1 cellular context compared by ENCODE assay signal in the genomic region with DNA sequence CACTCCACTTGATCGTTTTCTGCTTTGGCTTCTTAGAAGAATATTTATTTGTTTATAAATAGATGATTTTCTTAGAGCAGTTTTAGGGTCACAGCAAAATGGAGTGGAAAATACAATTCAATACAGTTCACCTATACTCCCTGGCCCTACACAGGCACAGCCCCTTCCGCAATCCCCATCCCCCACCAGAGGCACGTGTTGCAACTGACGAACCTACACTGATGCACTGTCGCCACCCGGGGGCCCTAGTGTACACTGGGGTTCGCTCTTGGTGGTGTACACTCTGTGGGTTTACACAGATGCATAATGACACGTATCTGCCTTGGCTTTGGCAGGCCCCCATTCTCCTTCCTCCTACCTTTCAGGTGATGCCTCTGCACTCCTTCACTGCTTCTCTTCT.
A peak's percentile ranks its signal among the peaks of the same experiment; 100 is the strongest.
TF ChIP-seq lines count a peak whose summit lies in the region.

No MANE protein-coding gene starts in this region.

TF ChIP-seq in K562, 482 proteins besides CTCF, POLR2A, EP300 and RAD21 (continued from another document):
- TF ChIP-seq, protein P1, sequence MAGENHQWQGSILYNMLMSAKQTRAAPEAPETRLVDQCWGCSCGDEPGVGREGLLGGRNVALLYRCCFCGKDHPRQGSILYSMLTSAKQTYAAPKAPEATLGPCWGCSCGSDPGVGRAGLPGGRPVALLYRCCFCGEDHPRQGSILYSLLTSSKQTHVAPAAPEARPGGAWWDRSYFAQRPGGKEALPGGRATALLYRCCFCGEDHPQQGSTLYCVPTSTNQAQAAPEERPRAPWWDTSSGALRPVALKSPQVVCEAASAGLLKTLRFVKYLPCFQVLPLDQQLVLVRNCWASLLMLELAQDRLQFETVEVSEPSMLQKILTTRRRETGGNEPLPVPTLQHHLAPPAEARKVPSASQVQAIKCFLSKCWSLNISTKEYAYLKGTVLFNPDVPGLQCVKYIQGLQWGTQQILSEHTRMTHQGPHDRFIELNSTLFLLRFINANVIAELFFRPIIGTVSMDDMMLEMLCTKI (IDR thresholded peaks at IDR 0.05; ENCODE audit: partially characterized antibody), result no peak
- TF ChIP-seq KDM1A (IDR thresholded peaks at IDR 0.05) (peak in 1 of 2 experiments; percentile 62; a peak in 2 of 4 replicates), SMARCA4 (IDR thresholded peaks at IDR 0.05) (no peak), MYNN (IDR thresholded peaks at IDR 0.05) (0 out of 2 replicates have a peak, but pooled peaks have one; percentile 27), MYNN (CRISPR knock-in tag; IDR thresholded peaks at IDR 0.05) (no peak), DPF2 (IDR thresholded peaks at IDR 0.05) (peak; percentile 35; the same call in 1 of the 2 replicates), PHB2 (IDR thresholded peaks at IDR 0.05; ENCODE audit: low read depth) (no peak), ZNF140 (CRISPR knock-in tag; IDR thresholded peaks at IDR 0.05) (no peak), NR2C1 (IDR thresholded peaks at IDR 0.05) (peak; percentile 40; the same call in 1 of the 2 replicates), NR2C1 (tag; IDR thresholded peaks at IDR 0.05) (no peak), CHD2 (IDR thresholded peaks at IDR 0.05; ENCODE audit: low read depth, low read length) (peak; percentile 56; the same call in 1 of the 2 replicates), TRIM24 (IDR thresholded peaks at IDR 0.05) (peak; percentile 63 to 66; a peak in 3 of 4 replicates), ZBTB33 (CRISPR knock-in tag; IDR thresholded peaks at IDR 0.05) (peak; percentile 61; the same call in 1 of the 2 replicates), RB1 (IDR thresholded peaks at IDR 0.05; ENCODE audit: low read depth) (peak; percentile 19; the same call in 1 of the 2 replicates), CC2D1A (IDR thresholded peaks at IDR 0.05) (no peak), CBX3 (IDR thresholded peaks at IDR 0.05; ENCODE audit: borderline replicate concordance in 1 of 2, low read length in 2 of 2) (peak in 1 of 2 experiments; percentile 83; a peak in 1 of 3 replicates), MEF2A (IDR thresholded peaks at IDR 0.05; ENCODE audit: control insufficient read depth, low read depth, low read length) (no peak), EP400 (IDR thresholded peaks at IDR 0.05) (peak; percentile 83), RCOR1 (IDR thresholded peaks at IDR 0.05; ENCODE audit: borderline replicate concordance in 1 of 2, low read depth in 2 of 2, low read length in 2 of 2) (peak in 1 of 2 experiments; percentile 61; a peak in 1 of 4 replicates)
- TF ChIP-seq, protein P2, sequence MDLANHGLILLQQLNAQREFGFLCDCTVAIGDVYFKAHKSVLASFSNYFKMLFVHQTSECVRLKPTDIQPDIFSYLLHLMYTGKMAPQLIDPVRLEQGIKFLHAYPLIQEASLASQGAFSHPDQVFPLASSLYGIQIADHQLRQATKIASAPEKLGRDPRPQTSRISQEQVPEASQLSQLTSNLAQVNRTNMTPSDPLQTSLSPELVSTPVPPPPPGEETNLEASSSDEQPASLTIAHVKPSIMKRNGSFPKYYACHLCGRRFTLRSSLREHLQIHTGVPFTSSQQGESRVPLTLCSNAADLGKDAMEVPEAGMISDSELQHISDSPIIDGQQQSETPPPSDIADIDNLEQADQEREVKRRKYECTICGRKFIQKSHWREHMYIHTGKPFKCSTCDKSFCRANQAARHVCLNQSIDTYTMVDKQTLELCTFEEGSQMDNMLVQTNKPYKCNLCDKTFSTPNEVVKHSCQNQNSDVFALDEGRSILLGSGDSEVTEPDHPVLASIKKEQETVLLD (IDR thresholded peaks at IDR 0.05), result 0 out of 2 replicates have a peak, but pooled peaks have one; percentile 55
- TF ChIP-seq, protein P3, sequence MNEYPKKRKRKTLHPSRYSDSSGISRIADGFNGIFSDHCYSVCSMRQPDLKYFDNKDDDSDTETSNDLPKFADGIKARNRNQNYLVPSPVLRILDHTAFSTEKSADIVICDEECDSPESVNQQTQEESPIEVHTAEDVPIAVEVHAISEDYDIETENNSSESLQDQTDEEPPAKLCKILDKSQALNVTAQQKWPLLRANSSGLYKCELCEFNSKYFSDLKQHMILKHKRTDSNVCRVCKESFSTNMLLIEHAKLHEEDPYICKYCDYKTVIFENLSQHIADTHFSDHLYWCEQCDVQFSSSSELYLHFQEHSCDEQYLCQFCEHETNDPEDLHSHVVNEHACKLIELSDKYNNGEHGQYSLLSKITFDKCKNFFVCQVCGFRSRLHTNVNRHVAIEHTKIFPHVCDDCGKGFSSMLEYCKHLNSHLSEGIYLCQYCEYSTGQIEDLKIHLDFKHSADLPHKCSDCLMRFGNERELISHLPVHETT (CRISPR knock-in tag; conservative IDR thresholded peaks at IDR 0.05 in 1 of 2, IDR thresholded peaks at IDR 0.05 in 1 of 2), result no peak
- TF ChIP-seq, protein P4, sequence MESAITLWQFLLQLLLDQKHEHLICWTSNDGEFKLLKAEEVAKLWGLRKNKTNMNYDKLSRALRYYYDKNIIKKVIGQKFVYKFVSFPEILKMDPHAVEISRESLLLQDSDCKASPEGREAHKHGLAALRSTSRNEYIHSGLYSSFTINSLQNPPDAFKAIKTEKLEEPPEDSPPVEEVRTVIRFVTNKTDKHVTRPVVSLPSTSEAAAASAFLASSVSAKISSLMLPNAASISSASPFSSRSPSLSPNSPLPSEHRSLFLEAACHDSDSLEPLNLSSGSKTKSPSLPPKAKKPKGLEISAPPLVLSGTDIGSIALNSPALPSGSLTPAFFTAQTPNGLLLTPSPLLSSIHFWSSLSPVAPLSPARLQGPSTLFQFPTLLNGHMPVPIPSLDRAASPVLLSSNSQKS (CRISPR knock-in tag; IDR thresholded peaks at IDR 0.05), result no peak
- TF ChIP-seq, protein P5, sequence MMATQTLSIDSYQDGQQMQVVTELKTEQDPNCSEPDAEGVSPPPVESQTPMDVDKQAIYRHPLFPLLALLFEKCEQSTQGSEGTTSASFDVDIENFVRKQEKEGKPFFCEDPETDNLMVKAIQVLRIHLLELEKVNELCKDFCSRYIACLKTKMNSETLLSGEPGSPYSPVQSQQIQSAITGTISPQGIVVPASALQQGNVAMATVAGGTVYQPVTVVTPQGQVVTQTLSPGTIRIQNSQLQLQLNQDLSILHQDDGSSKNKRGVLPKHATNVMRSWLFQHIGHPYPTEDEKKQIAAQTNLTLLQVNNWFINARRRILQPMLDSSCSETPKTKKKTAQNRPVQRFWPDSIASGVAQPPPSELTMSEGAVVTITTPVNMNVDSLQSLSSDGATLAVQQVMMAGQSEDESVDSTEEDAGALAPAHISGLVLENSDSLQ (IDR thresholded peaks at IDR 0.05), result no peak
- TF ChIP-seq, protein P6, sequence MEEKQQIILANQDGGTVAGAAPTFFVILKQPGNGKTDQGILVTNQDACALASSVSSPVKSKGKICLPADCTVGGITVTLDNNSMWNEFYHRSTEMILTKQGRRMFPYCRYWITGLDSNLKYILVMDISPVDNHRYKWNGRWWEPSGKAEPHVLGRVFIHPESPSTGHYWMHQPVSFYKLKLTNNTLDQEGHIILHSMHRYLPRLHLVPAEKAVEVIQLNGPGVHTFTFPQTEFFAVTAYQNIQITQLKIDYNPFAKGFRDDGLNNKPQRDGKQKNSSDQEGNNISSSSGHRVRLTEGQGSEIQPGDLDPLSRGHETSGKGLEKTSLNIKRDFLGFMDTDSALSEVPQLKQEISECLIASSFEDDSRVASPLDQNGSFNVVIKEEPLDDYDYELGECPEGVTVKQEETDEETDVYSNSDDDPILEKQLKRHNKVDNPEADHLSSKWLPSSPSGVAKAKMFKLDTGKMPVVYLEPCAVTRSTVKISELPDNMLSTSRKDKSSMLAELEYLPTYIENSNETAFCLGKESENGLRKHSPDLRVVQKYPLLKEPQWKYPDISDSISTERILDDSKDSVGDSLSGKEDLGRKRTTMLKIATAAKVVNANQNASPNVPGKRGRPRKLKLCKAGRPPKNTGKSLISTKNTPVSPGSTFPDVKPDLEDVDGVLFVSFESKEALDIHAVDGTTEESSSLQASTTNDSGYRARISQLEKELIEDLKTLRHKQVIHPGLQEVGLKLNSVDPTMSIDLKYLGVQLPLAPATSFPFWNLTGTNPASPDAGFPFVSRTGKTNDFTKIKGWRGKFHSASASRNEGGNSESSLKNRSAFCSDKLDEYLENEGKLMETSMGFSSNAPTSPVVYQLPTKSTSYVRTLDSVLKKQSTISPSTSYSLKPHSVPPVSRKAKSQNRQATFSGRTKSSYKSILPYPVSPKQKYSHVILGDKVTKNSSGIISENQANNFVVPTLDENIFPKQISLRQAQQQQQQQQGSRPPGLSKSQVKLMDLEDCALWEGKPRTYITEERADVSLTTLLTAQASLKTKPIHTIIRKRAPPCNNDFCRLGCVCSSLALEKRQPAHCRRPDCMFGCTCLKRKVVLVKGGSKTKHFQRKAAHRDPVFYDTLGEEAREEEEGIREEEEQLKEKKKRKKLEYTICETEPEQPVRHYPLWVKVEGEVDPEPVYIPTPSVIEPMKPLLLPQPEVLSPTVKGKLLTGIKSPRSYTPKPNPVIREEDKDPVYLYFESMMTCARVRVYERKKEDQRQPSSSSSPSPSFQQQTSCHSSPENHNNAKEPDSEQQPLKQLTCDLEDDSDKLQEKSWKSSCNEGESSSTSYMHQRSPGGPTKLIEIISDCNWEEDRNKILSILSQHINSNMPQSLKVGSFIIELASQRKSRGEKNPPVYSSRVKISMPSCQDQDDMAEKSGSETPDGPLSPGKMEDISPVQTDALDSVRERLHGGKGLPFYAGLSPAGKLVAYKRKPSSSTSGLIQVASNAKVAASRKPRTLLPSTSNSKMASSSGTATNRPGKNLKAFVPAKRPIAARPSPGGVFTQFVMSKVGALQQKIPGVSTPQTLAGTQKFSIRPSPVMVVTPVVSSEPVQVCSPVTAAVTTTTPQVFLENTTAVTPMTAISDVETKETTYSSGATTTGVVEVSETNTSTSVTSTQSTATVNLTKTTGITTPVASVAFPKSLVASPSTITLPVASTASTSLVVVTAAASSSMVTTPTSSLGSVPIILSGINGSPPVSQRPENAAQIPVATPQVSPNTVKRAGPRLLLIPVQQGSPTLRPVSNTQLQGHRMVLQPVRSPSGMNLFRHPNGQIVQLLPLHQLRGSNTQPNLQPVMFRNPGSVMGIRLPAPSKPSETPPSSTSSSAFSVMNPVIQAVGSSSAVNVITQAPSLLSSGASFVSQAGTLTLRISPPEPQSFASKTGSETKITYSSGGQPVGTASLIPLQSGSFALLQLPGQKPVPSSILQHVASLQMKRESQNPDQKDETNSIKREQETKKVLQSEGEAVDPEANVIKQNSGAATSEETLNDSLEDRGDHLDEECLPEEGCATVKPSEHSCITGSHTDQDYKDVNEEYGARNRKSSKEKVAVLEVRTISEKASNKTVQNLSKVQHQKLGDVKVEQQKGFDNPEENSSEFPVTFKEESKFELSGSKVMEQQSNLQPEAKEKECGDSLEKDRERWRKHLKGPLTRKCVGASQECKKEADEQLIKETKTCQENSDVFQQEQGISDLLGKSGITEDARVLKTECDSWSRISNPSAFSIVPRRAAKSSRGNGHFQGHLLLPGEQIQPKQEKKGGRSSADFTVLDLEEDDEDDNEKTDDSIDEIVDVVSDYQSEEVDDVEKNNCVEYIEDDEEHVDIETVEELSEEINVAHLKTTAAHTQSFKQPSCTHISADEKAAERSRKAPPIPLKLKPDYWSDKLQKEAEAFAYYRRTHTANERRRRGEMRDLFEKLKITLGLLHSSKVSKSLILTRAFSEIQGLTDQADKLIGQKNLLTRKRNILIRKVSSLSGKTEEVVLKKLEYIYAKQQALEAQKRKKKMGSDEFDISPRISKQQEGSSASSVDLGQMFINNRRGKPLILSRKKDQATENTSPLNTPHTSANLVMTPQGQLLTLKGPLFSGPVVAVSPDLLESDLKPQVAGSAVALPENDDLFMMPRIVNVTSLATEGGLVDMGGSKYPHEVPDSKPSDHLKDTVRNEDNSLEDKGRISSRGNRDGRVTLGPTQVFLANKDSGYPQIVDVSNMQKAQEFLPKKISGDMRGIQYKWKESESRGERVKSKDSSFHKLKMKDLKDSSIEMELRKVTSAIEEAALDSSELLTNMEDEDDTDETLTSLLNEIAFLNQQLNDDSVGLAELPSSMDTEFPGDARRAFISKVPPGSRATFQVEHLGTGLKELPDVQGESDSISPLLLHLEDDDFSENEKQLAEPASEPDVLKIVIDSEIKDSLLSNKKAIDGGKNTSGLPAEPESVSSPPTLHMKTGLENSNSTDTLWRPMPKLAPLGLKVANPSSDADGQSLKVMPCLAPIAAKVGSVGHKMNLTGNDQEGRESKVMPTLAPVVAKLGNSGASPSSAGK (IDR thresholded peaks at IDR 0.05), result peak; percentile 85
- TF ChIP-seq, protein P7, sequence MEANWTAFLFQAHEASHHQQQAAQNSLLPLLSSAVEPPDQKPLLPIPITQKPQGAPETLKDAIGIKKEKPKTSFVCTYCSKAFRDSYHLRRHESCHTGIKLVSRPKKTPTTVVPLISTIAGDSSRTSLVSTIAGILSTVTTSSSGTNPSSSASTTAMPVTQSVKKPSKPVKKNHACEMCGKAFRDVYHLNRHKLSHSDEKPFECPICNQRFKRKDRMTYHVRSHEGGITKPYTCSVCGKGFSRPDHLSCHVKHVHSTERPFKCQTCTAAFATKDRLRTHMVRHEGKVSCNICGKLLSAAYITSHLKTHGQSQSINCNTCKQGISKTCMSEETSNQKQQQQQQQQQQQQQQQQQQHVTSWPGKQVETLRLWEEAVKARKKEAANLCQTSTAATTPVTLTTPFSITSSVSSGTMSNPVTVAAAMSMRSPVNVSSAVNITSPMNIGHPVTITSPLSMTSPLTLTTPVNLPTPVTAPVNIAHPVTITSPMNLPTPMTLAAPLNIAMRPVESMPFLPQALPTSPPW (CRISPR knock-in tag; IDR thresholded peaks at IDR 0.05), result 0 out of 2 replicates have a peak, but pooled peaks have one; percentile 15
